In the genomic region with DNA sequence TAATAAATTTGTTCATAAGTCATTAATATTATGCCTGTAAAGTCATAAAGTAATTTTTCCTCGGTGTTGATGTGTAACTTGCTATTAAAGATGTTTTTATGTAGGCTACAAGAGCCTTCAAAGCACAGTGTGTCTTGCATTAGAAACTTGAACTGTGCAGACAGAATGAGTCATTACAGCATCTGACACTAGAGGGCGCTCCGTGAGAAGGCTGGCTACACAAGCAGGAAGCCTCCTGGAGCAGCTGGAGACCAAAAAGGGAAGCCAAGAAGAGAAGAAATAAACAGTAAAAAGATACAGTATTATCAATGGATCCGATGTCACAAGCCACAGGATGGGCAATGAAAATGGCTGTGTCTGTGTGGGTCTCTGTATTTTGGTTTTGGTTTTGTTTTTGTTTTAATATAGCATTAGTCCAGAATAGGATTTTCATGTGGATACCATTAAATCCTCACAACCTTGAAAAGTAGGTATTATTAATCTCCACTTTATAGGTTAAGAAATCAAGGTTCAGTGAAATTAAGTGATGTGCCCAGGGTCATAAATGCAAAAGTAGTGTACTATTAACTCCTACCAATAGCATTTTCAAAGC, we compare ENCODE assay signal across 8 cellular contexts. TPM values are rescaled to one million over a fixed set of nuclear protein-coding genes. Genes with fewer than 3 reads are reported as not detected.
DNase-seq lines count a peak whose midpoint lies in the region; ATAC-seq and TF ChIP-seq lines count a peak whose summit lies in the region.

No MANE protein-coding gene starts in this region.

- H3K27me3 ChIP-seq in naive thymus-derived CD4-positive, alpha-beta T cell (ENCODE audit: control insufficient read depth in 2 of 2, insufficient read depth in 2 of 2, low read length in 2 of 2), result no peaks in the 10 kb centered on the region

- no peaks in the 10 kb centered on the region for H3K9me2 ChIP-seq in OCI-LY7 (ENCODE audit: insufficient read depth, low read length)

- H4K20me1 ChIP-seq in OCI-LY7 (ENCODE audit: insufficient read depth, low read length), result no peaks in the 10 kb centered on the region

- no peak overlapping the region for H3K4me3 Mint-ChIP-seq in naive thymus-derived CD4-positive, alpha-beta T cell
- H3K4me3 Mint-ChIP-seq in stimulated activated effector memory CD8-positive, alpha-beta T cell treated with anti-CD3 and anti-CD28 coated beads, Interleukin-12 subunit alpha, Interleukin-12 subunit beta, amount 100 ng/mL, for 72 hours, result no peak overlapping the region

- no peaks in the 10 kb centered on the region for H3K36me3 Mint-ChIP-seq in naive thymus-derived CD4-positive, alpha-beta T cell
- H3K36me3 Mint-ChIP-seq in stimulated activated effector memory CD8-positive, alpha-beta T cell treated with anti-CD3 and anti-CD28 coated beads, Interleukin-12 subunit alpha, Interleukin-12 subunit beta, amount 100 ng/mL, for 72 hours, result no peaks in the 10 kb centered on the region

- no peak overlapping the region for H2AFZ ChIP-seq in OCI-LY7 (ENCODE audit: low read length)

- in situ Hi-C loops in Caki2 (cut with HindIII; ENCODE audit: low pct_unique_long_range_greater_than_20kb, low sequenced_read_pairs), result no loop called here

- intact Hi-C loops in OCI-LY7 (cut with micrococcal nuclease; ENCODE audit: unreplicated experiment), result loop anchor here (1.0 kb wide), 3 partner anchors 39 to 183 kb away; no protein-coding TSS in a partner anchor
- intact Hi-C loops in naive thymus-derived CD4-positive, alpha-beta T cell (cut with micrococcal nuclease), result loop anchor here (1.0 kb wide), 6 partner anchors 17 to 321 kb away; partner anchors contain the start of gene LRRC8D (in 1 of the 2)

- peaks cover 0 to 7% (median 0%) of the 10 kb centered on the region in 5 donors for H3K27me3 Mint-ChIP-seq in naive thymus-derived CD4-positive, alpha-beta T cell

- TF ChIP-seq CTCF in OCI-LY7 (conservative IDR thresholded peaks at IDR 0.05; ENCODE audit: low read length) (peak; percentile 100), epithelial cell of proximal tubule (conservative IDR thresholded peaks at IDR 0.05; ENCODE audit: low read depth, low read length) (peak; percentile 97)

- peaks cover 0 to 6% (median 0%) of the 10 kb centered on the region in 7 donors for H3K4me1 Mint-ChIP-seq in naive thymus-derived CD4-positive, alpha-beta T cell
- H3K4me1 Mint-ChIP-seq in stimulated activated effector memory CD8-positive, alpha-beta T cell treated with anti-CD3 and anti-CD28 coated beads, Interleukin-12 subunit alpha, Interleukin-12 subunit beta, amount 100 ng/mL, for 72 hours, result no peaks in the 10 kb centered on the region

- H3K4me1 ChIP-seq in OCI-LY7 (ENCODE audit: insufficient read depth, low read length, poor library complexity, severe bottlenecking), result no peaks in the 10 kb centered on the region
- no peaks in the 10 kb centered on the region for H3K4me1 ChIP-seq in naive thymus-derived CD4-positive, alpha-beta T cell (ENCODE audit: control insufficient read depth in 2 of 2, insufficient read depth in 2 of 2, low read length in 2 of 2)

- H3K9me3 ChIP-seq in OCI-LY7 (ENCODE audit: low read length), result no peaks in the 10 kb centered on the region
- no peaks in the 10 kb centered on the region for H3K9me3 ChIP-seq in naive thymus-derived CD4-positive, alpha-beta T cell (ENCODE audit: control insufficient read depth in 2 of 3, low read length in 3 of 3)

- DNase-seq in Caki2 (ENCODE audit: low read depth) (peak; percentile 56), HuH-7 (ENCODE audit: low spot score) (peak; percentile 61), OCI-LY7 (ENCODE audit: low spot score) (peak; percentile 88), epithelial cell of proximal tubule (ENCODE audit: low read depth) (no peak)
- DNase-seq in activated CD8-positive, alpha-beta memory T cell treated with anti-CD3 and anti-CD28 coated beads, Interleukin-2, amount 50 U/mL, for 4 hours, result peak; percentile 88
- peak; percentile 64 to 83 (median 80) for DNase-seq in naive thymus-derived CD4-positive, alpha-beta T cell
- peak; percentile 81 to 93 for DNase-seq in stimulated activated effector memory CD8-positive, alpha-beta T cell treated with anti-CD3 and anti-CD28 coated beads, Interleukin-12 subunit alpha, Interleukin-12 subunit beta, amount 100 ng/mL, for 72 hours (ENCODE audit: low spot score in 2 of 2)

- ATAC-seq in GM21360 (IDR thresholded peaks at IDR 0.05; ENCODE audit: unreplicated experiment), result peak; percentile 75
- peak; percentile 98 for ATAC-seq in naive thymus-derived CD4-positive, alpha-beta T cell
- ATAC-seq in stimulated activated effector memory CD8-positive, alpha-beta T cell treated with anti-CD3 and anti-CD28 coated beads, Interleukin-12 subunit alpha, Interleukin-12 subunit beta, amount 100 ng/mL, for 72 hours, result peak; percentile 90

- 0 out of 2 replicates have a peak overlapping the region, but pooled peaks have one; percentile 17 for H3K4me2 ChIP-seq in OCI-LY7 (ENCODE audit: low read length)

- H3K9me3 Mint-ChIP-seq in naive thymus-derived CD4-positive, alpha-beta T cell, result peaks cover 0 to 2% (median 0%) of the 10 kb centered on the region in 11 donors
- no peaks in the 10 kb centered on the region for H3K9me3 Mint-ChIP-seq in stimulated activated effector memory CD8-positive, alpha-beta T cell treated with anti-CD3 and anti-CD28 coated beads, Interleukin-12 subunit alpha, Interleukin-12 subunit beta, amount 100 ng/mL, for 72 hours

- CTCF ChIA-PET in OCI-LY7 (lab: Charles Lee; ENCODE audit: unreplicated experiment), result no interaction called here
- CTCF ChIA-PET in naive thymus-derived CD4-positive, alpha-beta T cell (lab: Charles Lee), result interaction anchor here (0.6 to 4.0 kb wide), 7 partner anchors 36 to 320 kb away, joined by 3 to 47 read pairs (median 3); no protein-coding TSS in a partner anchor

- no peak overlapping the region for H3K27ac Mint-ChIP-seq in naive thymus-derived CD4-positive, alpha-beta T cell
- H3K27ac Mint-ChIP-seq in stimulated activated effector memory CD8-positive, alpha-beta T cell treated with anti-CD3 and anti-CD28 coated beads, Interleukin-12 subunit alpha, Interleukin-12 subunit beta, amount 100 ng/mL, for 72 hours, result no peak overlapping the region

- POLR2A ChIA-PET in OCI-LY7 (lab: Charles Lee), result interaction anchor here (0.6 to 0.7 kb wide), 2 partner anchors 185 to 496 kb away, joined by 3 read pairs; no protein-coding TSS in a partner anchor
- POLR2A ChIA-PET in naive thymus-derived CD4-positive, alpha-beta T cell (lab: Charles Lee), result no interaction called here

- H3K27ac ChIP-seq in OCI-LY7 (ENCODE audit: low read depth, low read length, poor library complexity, severe bottlenecking), result no peak overlapping the region
- no peak overlapping the region for H3K27ac ChIP-seq in naive thymus-derived CD4-positive, alpha-beta T cell (ENCODE audit: low read depth, low read length)

- no TSS peak for BruUV-seq in OCI-LY7 (replicated peaks; lab: Mats Ljungman, UMichigan)

- H3K79me2 ChIP-seq in OCI-LY7 (ENCODE audit: insufficient read depth, low read depth, low read length), result no peaks in the 10 kb centered on the region

- H3K4me3 ChIP-seq in OCI-LY7 (ENCODE audit: low read depth, low read length, poor library complexity, severe bottlenecking) (no peak overlapping the region), epithelial cell of proximal tubule (ENCODE audit: low read depth, low read length) (no peak overlapping the region)
- H3K4me3 ChIP-seq in naive thymus-derived CD4-positive, alpha-beta T cell (ENCODE audit: low read length), result no peak overlapping the region

- no peaks in the 10 kb centered on the region for H3K36me3 ChIP-seq in OCI-LY7 (ENCODE audit: insufficient read depth, low read length)
- H3K36me3 ChIP-seq in naive thymus-derived CD4-positive, alpha-beta T cell (ENCODE audit: control insufficient read depth in 2 of 3, insufficient read depth in 3 of 3, low read length in 3 of 3), result no peaks in the 10 kb centered on the region

RNA-seq across cellular contexts. Expression of gene LRRC8D, which starts 16.1 kb away (rescaled TPM):
- total RNA-seq in Caki2 (2014; rRNA removed; shearing (Covaris generic); ENCODE audit: low replicate concordance), result 28.5 and 38.4 TPM in 2 replicates
- 19.3 and 23.8 TPM in 2 replicates for total RNA-seq in OCI-LY7 (2014; rRNA removed; shearing (Covaris generic))
- total RNA-seq in OCI-LY7 (2022) (37.1 and 39.9 TPM in 2 replicates), epithelial cell of proximal tubule (27.1 and 33.8 TPM in 2 replicates)
- 10 to 100 TPM; 21.1 to 42.6 (median 37.3) TPM for total RNA-seq in naive thymus-derived CD4-positive, alpha-beta T cell
- polyA plus RNA-seq in naive thymus-derived CD4-positive, alpha-beta T cell, result 10 to 100 TPM; 47.7 to 65.7 TPM
